8 cellular contexts compared by ENCODE assay signal in the genomic region with DNA sequence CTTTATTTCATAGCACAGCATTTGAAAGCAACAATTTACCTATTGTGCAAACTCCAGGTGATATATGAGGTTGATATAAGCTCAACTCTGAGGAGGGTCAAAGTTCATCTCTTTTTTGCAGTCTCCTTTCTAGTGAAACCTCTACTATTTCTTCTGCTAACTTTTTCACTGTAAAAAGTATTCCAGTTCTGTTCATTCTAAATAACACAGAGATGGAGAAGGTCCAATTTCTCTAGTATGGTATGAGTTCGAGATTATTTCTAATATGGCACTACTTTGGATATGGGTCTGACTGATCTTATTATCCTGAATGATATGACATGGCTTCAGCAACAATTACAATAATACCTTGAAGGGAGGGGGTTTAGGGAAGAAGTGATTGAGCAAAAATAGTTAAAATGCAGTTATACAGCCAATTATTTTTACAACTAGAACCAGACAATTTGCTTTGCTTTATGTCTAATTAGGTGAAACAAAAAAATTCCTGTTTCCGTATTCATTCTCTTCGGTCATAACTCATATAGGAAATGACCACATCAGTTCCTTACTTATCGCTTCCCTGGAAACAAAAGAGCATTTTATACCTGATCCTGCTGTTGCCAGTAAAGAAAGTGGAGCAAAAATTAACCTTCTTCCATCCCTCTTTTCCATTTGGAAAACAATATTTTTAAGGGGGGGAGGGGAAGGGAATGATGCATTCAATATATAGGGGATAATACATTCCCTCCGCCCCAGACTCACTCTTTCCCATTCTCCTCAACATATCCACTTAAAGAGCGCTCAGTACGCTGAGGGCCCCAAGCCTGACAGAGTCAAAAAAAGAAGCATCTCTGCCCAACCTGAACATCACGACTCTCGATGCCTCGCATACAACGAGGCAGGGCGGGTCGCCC. TPM values are rescaled to one million over a fixed set of nuclear protein-coding genes. Genes with fewer than 3 reads are reported as not detected.
DNase-seq lines count a peak whose midpoint lies in the region; ATAC-seq and TF ChIP-seq lines count a peak whose summit lies in the region.

No MANE protein-coding gene starts in this region.

- H3F3A ChIP-seq in SK-N-SH (replicated peaks; ENCODE audit: insufficient read depth), result peaks cover 12% of the 10 kb centered on the region

- WGBS in SK-N-SH (ENCODE audit: low lambda C conversion rate), result 5% methylated on average over 11 of the region's 13 CpGs

- H3K4me3 ChIP-seq in SK-N-SH (ENCODE audit: low read depth in 2 of 2, low read length in 1 of 2) (peak overlapping the region; percentile 89 to 93), KMS-11 (IDR thresholded peaks at IDR 0.05; ENCODE audit: insufficient read depth, low read depth, low read length) (no peak overlapping the region)
- peak overlapping the region; percentile 46 for H3K4me3 ChIP-seq in effector memory CD4-positive, alpha-beta T cell (ENCODE audit: insufficient read depth, low read depth, low read length, poor library complexity, severe bottlenecking)

- H3K4me1 ChIP-seq in SK-N-SH (ENCODE audit: control insufficient read depth in 1 of 2, insufficient read depth in 2 of 2, low read depth in 1 of 2, low read length in 1 of 2) (peaks cover 0 to 10% of the 10 kb centered on the region in 2 experiments; a peak in 3 of 4 replicates), KMS-11 (ENCODE audit: low read depth, poor library complexity, severe bottlenecking) (peaks cover 26% of the 10 kb centered on the region)
- H3K4me1 ChIP-seq in effector memory CD4-positive, alpha-beta T cell (ENCODE audit: control insufficient read depth, insufficient read depth, low read length, poor library complexity, severe bottlenecking), result no peaks in the 10 kb centered on the region

- H3K27me3 ChIP-seq in SK-N-SH (ENCODE audit: insufficient read depth) (no peaks in the 10 kb centered on the region), KMS-11 (ENCODE audit: insufficient read depth, low read depth) (no peaks in the 10 kb centered on the region)
- H3K27me3 ChIP-seq in effector memory CD4-positive, alpha-beta T cell (replicated peaks; ENCODE audit: control insufficient read depth, insufficient read depth, low read length, poor library complexity, severe bottlenecking), result peaks cover 8% of the 10 kb centered on the region

- TF ChIP-seq RAD21 in SK-N-SH (IDR thresholded peaks at IDR 0.05; ENCODE audit: low read length), result no peak

- peaks cover 4% of the 10 kb centered on the region for H3K9me3 Mint-ChIP-seq in osteocyte (ENCODE audit: unreplicated experiment)

- H3K27ac Mint-ChIP-seq in osteocyte (ENCODE audit: unreplicated experiment), result peak overlapping the region; percentile 95

- peak overlapping the region; percentile 88; the same call in 1 of the 2 replicates for H2AFZ ChIP-seq in SK-N-SH (ENCODE audit: low read depth)
- H2AFZ ChIP-seq in KMS-11 (ENCODE audit: low read depth), result peak overlapping the region; percentile 100

- H3K9ac ChIP-seq in SK-N-SH (peak overlapping the region; percentile 81), KMS-11 (peak overlapping the region; percentile 91)

- H3K79me2 ChIP-seq in SK-N-SH (ENCODE audit: insufficient read depth) (peaks cover 52% of the 10 kb centered on the region), KMS-11 (ENCODE audit: insufficient read depth, low read depth) (no peaks in the 10 kb centered on the region)

- POLR2A ChIA-PET in SK-N-SH (lab: Yijun Ruan, JAX), result no interaction called here

- TF ChIP-seq CTCF in SK-N-SH (IDR thresholded peaks at IDR 0.05), result no peak
- no peak for TF ChIP-seq CTCF in KMS-11 (conservative IDR thresholded peaks at IDR 0.05; ENCODE audit: low read depth, low read length)
- no peak for TF ChIP-seq CTCF in osteocyte (IDR thresholded peaks at IDR 0.05)

- peaks cover 4 to 15% of the 10 kb centered on the region in 2 experiments for H3K36me3 ChIP-seq in SK-N-SH (replicated peaks in 1 of 2; ENCODE audit: control insufficient read depth in 1 of 2, insufficient read depth in 2 of 2, low read length in 1 of 2)
- H3K36me3 ChIP-seq in KMS-11 (ENCODE audit: insufficient read depth), result no peaks in the 10 kb centered on the region
- H3K36me3 ChIP-seq in effector memory CD4-positive, alpha-beta T cell (ENCODE audit: control insufficient read depth, insufficient read depth, low read length), result no peaks in the 10 kb centered on the region

- peak overlapping the region; percentile 93 for H3K4me2 ChIP-seq in SK-N-SH
- peak overlapping the region; percentile 98 for H3K4me2 ChIP-seq in KMS-11

- peaks cover 33% of the 10 kb centered on the region for H3K4me1 Mint-ChIP-seq in osteocyte (ENCODE audit: unreplicated experiment)

- H4K20me1 ChIP-seq in SK-N-SH (ENCODE audit: insufficient read depth) (no peaks in the 10 kb centered on the region), KMS-11 (ENCODE audit: insufficient read depth) (no peaks in the 10 kb centered on the region)

- TF ChIP-seq EP300 in SK-N-SH (IDR thresholded peaks at IDR 0.05; ENCODE audit: borderline replicate concordance in 1 of 2, low read depth in 1 of 2, low read length in 1 of 2), result no peak

- H3K4me3 Mint-ChIP-seq in osteocyte (ENCODE audit: unreplicated experiment), result peak overlapping the region; percentile 78

- H3K36me3 Mint-ChIP-seq in osteocyte (ENCODE audit: unreplicated experiment), result peaks cover 17% of the 10 kb centered on the region

- CTCF ChIA-PET in SK-N-SH (lab: Yijun Ruan, JAX), result interaction anchor here (0.8 kb wide), 3 partner anchors 66 to 378 kb away, joined by 3 to 4 read pairs (median 3); a partner anchor contains a TSS

- H3K9me2 ChIP-seq in SK-N-SH, result no peaks in the 10 kb centered on the region

- no peak; the same call in 2 of the 3 replicates for ATAC-seq in SK-N-SH treated with all-trans-retinoic acid at 6 μM for 48 hours

- H3K27me3 Mint-ChIP-seq in osteocyte (ENCODE audit: unreplicated experiment), result no peaks in the 10 kb centered on the region

- DNase-seq in SK-N-SH (no peak), osteocyte (ENCODE audit: extremely low spot score, unreplicated experiment) (no peak), activated gamma-delta T cell (lab: John Stamatoyannopoulos, UW) (no peak), SHP77 treated with DMSO at 0.1 percent for 48 hours (lab: John Stamatoyannopoulos, UW) (no peak)
- no peak for DNase-seq in effector memory CD4-positive, alpha-beta T cell
- DNase-seq in stimulated activated CD4-positive, alpha-beta T cell treated with anti-CD3 and anti-CD28 coated beads, Interleukin-4, amount 100 ng/mL, for 24 hours, result no peak

- H3K9me3 ChIP-seq in SK-N-SH, result peaks cover 7% of the 10 kb centered on the region; the same call in 1 of the 2 replicates
- H3K9me3 ChIP-seq in effector memory CD4-positive, alpha-beta T cell (ENCODE audit: control insufficient read depth, low read length), result no peaks in the 10 kb centered on the region

- H3K27ac ChIP-seq in SK-N-SH (ENCODE audit: low read depth in 2 of 2, low read length in 1 of 2) (peak overlapping the region; percentile 77 to 91), KMS-11 (peak overlapping the region; percentile 75)
- H3K27ac ChIP-seq in effector memory CD4-positive, alpha-beta T cell (ENCODE audit: insufficient read depth, low read length, poor library complexity, severe bottlenecking), result no peak overlapping the region

TF ChIP-seq in SK-N-SH, 30 proteins besides CTCF, POLR2A, EP300 and RAD21:
- TF ChIP-seq GATA2 (CRISPR knock-in tag; IDR thresholded peaks at IDR 0.05) (no peak), ELF1 (IDR thresholded peaks at IDR 0.05) (no peak), FOSL2 (IDR thresholded peaks at IDR 0.05; ENCODE audit: borderline replicate concordance, low read depth) (no peak), RXRA (IDR thresholded peaks at IDR 0.05; ENCODE audit: borderline replicate concordance, low read depth) (no peak), FOXJ3 (CRISPR knock-in tag; IDR thresholded peaks at IDR 0.05) (no peak), CHD2 (IDR thresholded peaks at IDR 0.05; ENCODE audit: low read length, partially characterized antibody) (no peak), GABPA (IDR thresholded peaks at IDR 0.05; ENCODE audit: low read depth) (peak; percentile 24; the same call in 1 of the 2 replicates)
TF ChIP-seq in SK-N-SH: peak in this region for 1.

TF ChIP-seq in SK-N-SH treated with all-trans-retinoic acid at 6 μM for 48 hours, 23 proteins besides CTCF, POLR2A, EP300 and RAD21 (continues in another document):
- TF ChIP-seq ZNF8 (CRISPR knock-in tag; IDR thresholded peaks at IDR 0.05) (no peak), TOX (CRISPR knock-in tag; IDR thresholded peaks at IDR 0.05; ENCODE audit: borderline replicate concordance) (no peak), ESRRG (CRISPR knock-in tag; IDR thresholded peaks at IDR 0.05) (no peak), ZNF70 (CRISPR knock-in tag; IDR thresholded peaks at IDR 0.05) (no peak), CSDC2 (CRISPR knock-in tag; IDR thresholded peaks at IDR 0.05) (no peak), ZC3H10 (CRISPR knock-in tag; IDR thresholded peaks at IDR 0.05) (no peak), OSR1 (CRISPR knock-in tag; IDR thresholded peaks at IDR 0.05) (no peak), ARNTL (CRISPR knock-in tag; IDR thresholded peaks at IDR 0.05; ENCODE audit: borderline replicate concordance, low read depth) (no peak), TCF4 (CRISPR knock-in tag; IDR thresholded peaks at IDR 0.05; ENCODE audit: borderline replicate concordance) (no peak), GLIS3 (CRISPR knock-in tag; IDR thresholded peaks at IDR 0.05) (no peak), ZFP3 (CRISPR knock-in tag; IDR thresholded peaks at IDR 0.05) (no peak), BACH2 (CRISPR knock-in tag; IDR thresholded peaks at IDR 0.05; ENCODE audit: borderline replicate concordance) (no peak), ZFP30 (CRISPR knock-in tag; IDR thresholded peaks at IDR 0.05) (no peak)
- TF ChIP-seq, protein P1, sequence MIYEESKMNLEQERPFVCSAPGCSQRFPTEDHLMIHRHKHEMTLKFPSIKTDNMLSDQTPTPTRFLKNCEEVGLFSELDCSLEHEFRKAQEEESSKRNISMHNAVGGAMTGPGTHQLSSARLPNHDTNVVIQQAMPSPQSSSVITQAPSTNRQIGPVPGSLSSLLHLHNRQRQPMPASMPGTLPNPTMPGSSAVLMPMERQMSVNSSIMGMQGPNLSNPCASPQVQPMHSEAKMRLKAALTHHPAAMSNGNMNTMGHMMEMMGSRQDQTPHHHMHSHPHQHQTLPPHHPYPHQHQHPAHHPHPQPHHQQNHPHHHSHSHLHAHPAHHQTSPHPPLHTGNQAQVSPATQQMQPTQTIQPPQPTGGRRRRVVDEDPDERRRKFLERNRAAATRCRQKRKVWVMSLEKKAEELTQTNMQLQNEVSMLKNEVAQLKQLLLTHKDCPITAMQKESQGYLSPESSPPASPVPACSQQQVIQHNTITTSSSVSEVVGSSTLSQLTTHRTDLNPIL (CRISPR knock-in tag; IDR thresholded peaks at IDR 0.05; ENCODE audit: low read depth), result no peak

RNA-seq across cellular contexts. Expression of a gene that starts 1.0 kb away (rescaled TPM):
- polyA plus RNA-seq in SK-N-SH (2012; rRNA removed), result 13.5 and 16.1 TPM in 2 replicates
- polyA plus RNA-seq in SK-N-SH (2012; cell fraction: cytosol; rRNA removed), result 13.1 and 14.6 TPM in 2 replicates
- 9.7 and 12.3 TPM in 2 replicates for polyA plus RNA-seq in SK-N-SH (2012; cell fraction: nucleus; rRNA removed)
- total RNA-seq in osteocyte, result 38.8 and 39.4 TPM in 2 replicates
